Comparison of ENCODE assay signal across 8 cellular contexts in the genomic region with DNA sequence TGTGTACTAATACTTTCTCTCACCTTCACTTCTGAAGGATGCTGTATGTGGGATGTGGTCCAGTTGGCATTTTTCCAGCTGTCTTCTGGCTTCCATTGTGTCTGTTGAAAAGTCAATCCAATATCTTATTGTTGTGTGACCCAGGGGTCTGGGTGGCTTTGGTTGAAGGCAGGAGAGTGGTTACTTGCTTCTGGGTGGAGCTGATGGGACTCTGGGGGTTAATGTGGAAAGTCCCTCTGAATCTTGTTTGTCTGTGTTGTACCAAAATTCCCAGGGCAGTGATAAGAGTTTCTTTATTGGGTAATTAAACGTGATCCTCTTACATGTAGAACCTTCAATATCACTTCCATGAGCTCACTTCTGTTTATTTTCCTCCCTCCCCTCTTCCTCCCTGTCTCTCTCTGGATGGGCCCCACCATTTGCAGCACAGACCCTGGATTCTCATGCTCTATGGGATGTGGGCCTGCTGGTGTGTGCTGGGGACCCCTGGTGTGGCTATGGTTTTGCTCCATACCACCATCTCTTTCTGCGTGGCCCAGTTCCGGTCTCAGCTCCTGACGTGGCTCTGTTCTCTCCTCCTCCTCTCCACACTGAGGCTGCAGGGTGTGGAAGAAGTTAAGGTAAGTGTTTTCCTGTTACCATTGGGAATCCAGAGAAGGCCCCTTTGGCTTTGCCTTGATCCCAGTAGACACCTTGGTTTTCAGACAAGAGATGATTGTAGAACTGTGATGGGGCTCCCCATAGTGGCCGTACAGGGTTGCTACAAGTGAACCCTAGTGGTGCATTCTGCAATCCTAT.
DNase-seq lines count a peak whose midpoint lies in the region; ATAC-seq and TF ChIP-seq lines count a peak whose summit lies in the region.

No MANE protein-coding gene starts in this region.

- no peaks in the 10 kb centered on the region for H3K9me2 ChIP-seq in Karpas-422 (replicated peaks; ENCODE audit: insufficient read depth, low read length)

- H3K27me3 ChIP-seq in Karpas-422 (ENCODE audit: low read length) = no peaks in the 10 kb centered on the region; the same call in 1 of the 2 replicates
- H3K27me3 ChIP-seq in RWPE2 (ENCODE audit: insufficient read depth, poor library complexity, severe bottlenecking) = no peaks in the 10 kb centered on the region
- H3K27me3 ChIP-seq in prostate gland (replicated peaks; ENCODE audit: insufficient read depth) = no peaks in the 10 kb centered on the region

- TF ChIP-seq CTCF in GM12865 (IDR thresholded peaks at IDR 0.05; ENCODE audit: insufficient read depth, low read depth, low read length, missing control alignments) (peak; percentile 83), RWPE2 (IDR thresholded peaks at IDR 0.05; ENCODE audit: poor library complexity, severe bottlenecking) (peak; percentile 62), prostate gland (IDR thresholded peaks at IDR 0.05) (peak; percentile 46 to 90 (median 76))

- 61% methylated on average over 5 of the region's 5 CpGs for WGBS in prostate gland

- peak; percentile 75; the same call in 2 of the 3 replicates for ATAC-seq in RWPE2 (ENCODE audit: low read depth)

- H3K9ac ChIP-seq in Karpas-422 (ENCODE audit: low read length) = no peak overlapping the region

- H4K20me1 ChIP-seq in Karpas-422 (ENCODE audit: insufficient read depth, low read depth, low read length) = no peaks in the 10 kb centered on the region

- no peaks in the 10 kb centered on the region for H3K4me1 ChIP-seq in Karpas-422 (ENCODE audit: low read length)
- no peaks in the 10 kb centered on the region for H3K4me1 ChIP-seq in RWPE2 (ENCODE audit: insufficient read depth, poor library complexity, severe bottlenecking)
- H3K4me1 ChIP-seq in prostate gland (replicated peaks) = no peaks in the 10 kb centered on the region

- DNase-seq in GM12865 (ENCODE audit: low read depth) (peak; percentile 73), H4 (ENCODE audit: low spot score) (peak; percentile 59), Karpas-422 (peak; percentile 74), RWPE2 (ENCODE audit: low spot score) (no peak), glomerular visceral epithelial cell (ENCODE audit: extremely low spot score) (peak; percentile 76), prostate gland (ENCODE audit: low spot score) (peak; percentile 54), GF-D8 (lab: John Stamatoyannopoulos, UW) (no peak)
- DNase-seq in activated effector memory CD4-positive, alpha-beta T cell treated with anti-CD3 and anti-CD28 coated beads, Interleukin-2, amount 50 U/mL, for 16 hours = peak; percentile 76

- no peak overlapping the region for H2AFZ ChIP-seq in Karpas-422 (ENCODE audit: low read length)

- H3K4me2 ChIP-seq in Karpas-422 (ENCODE audit: low read depth, low read length, poor library complexity, severe bottlenecking) = no peak overlapping the region

- H3K79me2 ChIP-seq in Karpas-422 (ENCODE audit: low read length) = no peaks in the 10 kb centered on the region

- H3K27ac ChIP-seq in Karpas-422 (ENCODE audit: low read length) (no peak overlapping the region), RWPE2 (ENCODE audit: poor library complexity, severe bottlenecking) (no peak overlapping the region), prostate gland (no peak overlapping the region)

- H3K36me3 ChIP-seq in Karpas-422 (ENCODE audit: insufficient read depth, low read length) = no peaks in the 10 kb centered on the region
- H3K36me3 ChIP-seq in RWPE2 (ENCODE audit: low read depth) = no peaks in the 10 kb centered on the region
- H3K36me3 ChIP-seq in prostate gland = no peaks in the 10 kb centered on the region

- intact Hi-C loops in prostate gland (cut with DNase I) = loop anchor here (2.0 kb wide), 1 partner anchor 37 kb away; no protein-coding TSS in a partner anchor

- H3K9me3 ChIP-seq in Karpas-422 (ENCODE audit: low read length) = no peaks in the 10 kb centered on the region
- no peaks in the 10 kb centered on the region for H3K9me3 ChIP-seq in RWPE2 (ENCODE audit: severe bottlenecking)
- no peaks in the 10 kb centered on the region for H3K9me3 ChIP-seq in prostate gland

- no peak overlapping the region for H3K4me3 ChIP-seq in GM12865 (ENCODE audit: low read depth, low read length)
- no peak overlapping the region for H3K4me3 ChIP-seq in Karpas-422 (ENCODE audit: low read length)
- H3K4me3 ChIP-seq in RWPE2 (ENCODE audit: severe bottlenecking) = no peak overlapping the region
- H3K4me3 ChIP-seq in prostate gland = no peak overlapping the region

- no peak for TF ChIP-seq POLR2A in prostate gland (IDR thresholded peaks at IDR 0.05)

Comparison
In these comparisons a context has a peak if more than half of its experiments do, and no peak if none do; other contexts are left out.
1. DNase-seq: peak in GM12865 (single experiment), H4 (single experiment), Karpas-422 (single experiment), activated effector memory CD4-positive, alpha-beta T cell treated with anti-CD3 and anti-CD28 coated beads, Interleukin-2, amount 50 U/mL, for 16 hours (single experiment), glomerular visceral epithelial cell (single experiment) and prostate gland (single experiment); none in RWPE2 (single experiment) and GF-D8 (single experiment).
2. Peak in every context shown above with its lines, with median percentiles within 50 percentile points of each other: CTCF ChIP-seq.